ENCODE assay signal across 11 cellular contexts in genomic region chr2:199713746-199714145, GRCh38.
"Had no signal": no experiment of that assay in that cellular context is flagged by ENCODE, and none has a peak within 500 bp of the region (broad histone marks: within the 10 kb centered on the region; RNA-seq: fewer than 3 reads in every experiment).

No MANE protein-coding gene starts in this region.

- H3K4me3 ChIP-seq: GM23248, GM23338, HAP-1 had no signal

- DNase-seq: GM23248, GOT3, H7, H9, HCEC 1CT, HFFc6 had no signal

- H3K36me3 ChIP-seq: HAP-1 had no signal

- H3K4me2 ChIP-seq: GM23338 had no signal

- H3K9me3 ChIP-seq: HAP-1 had no signal

- H2AFZ ChIP-seq: GM23248 had no signal

- H3K9ac ChIP-seq: GM23248 had no signal

- H3K4me1 ChIP-seq: HAP-1 had no signal

- FAIRE-seq: H1, H54 had no signal

- H3K27ac ChIP-seq: GM23248 had no signal

- ATAC-seq: GM23338, HCT116 had no signal
